Comparison of ENCODE assay signal across 9 cellular contexts in the genomic region with DNA sequence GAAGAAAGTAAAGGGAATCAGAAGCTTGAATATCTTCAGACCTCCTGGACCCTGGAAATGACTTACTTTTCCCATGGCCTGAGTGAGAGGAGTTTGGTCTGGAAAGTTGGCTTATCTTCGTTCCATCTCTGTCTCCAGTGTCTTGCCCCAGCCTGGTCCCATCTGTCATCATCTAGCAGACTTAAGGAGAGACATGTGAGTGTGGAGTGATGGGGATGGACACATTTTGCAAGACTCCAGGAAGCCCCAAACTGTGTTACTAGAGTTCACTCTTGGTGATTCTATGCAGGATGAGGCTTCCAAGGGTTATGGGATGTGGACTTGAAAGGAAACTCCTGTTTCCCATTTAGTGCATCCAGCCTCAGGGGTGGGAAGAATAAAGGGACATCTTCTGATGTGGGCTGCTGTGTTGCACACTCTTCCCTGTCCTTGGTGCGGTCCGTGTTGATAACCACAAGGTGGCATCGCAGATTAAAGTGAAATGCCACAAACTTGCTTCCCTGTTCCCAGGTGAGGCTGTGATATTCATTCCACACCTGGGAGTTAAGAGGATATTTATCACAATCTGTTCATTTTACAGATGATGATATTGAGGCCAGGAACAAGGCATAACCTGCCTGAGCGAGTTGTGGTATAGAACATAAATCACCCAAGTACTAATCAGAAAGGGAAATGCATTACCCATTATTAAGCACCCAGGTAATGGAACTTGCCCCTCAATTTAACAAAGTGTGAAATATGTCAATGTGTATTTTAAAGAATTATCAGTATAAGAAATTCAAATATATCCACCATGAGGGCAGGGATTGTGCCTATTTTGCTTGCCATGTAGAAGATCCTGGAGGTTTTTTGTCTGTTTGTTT.
DNase-seq lines count a peak whose midpoint lies in the region; ATAC-seq, FAIRE-seq and TF ChIP-seq lines count a peak whose summit lies in the region.
"Had no signal": no experiment of that assay in that cellular context is flagged by ENCODE, and none has a peak within 500 bp of the region (broad histone marks: within the 10 kb centered on the region; RNA-seq: fewer than 3 reads in every experiment).

No MANE protein-coding gene starts in this region.

- no peak for TF ChIP-seq EP300 in H1 (IDR thresholded peaks at IDR 0.05; ENCODE audit: borderline replicate concordance in 1 of 2, low read depth in 2 of 2, low read length in 2 of 2)

- H2BK12ac ChIP-seq in H1 (ENCODE audit: low read depth, low read length), result no peak overlapping the region; the same call in 1 of the 2 replicates

- no peak overlapping the region for H3K27ac Mint-ChIP-seq in nephron

- no peak overlapping the region for H3K4ac ChIP-seq in H1 (replicated peaks; ENCODE audit: insufficient read length, low read depth, low read length)

- CTCF ChIA-PET in H1 (lab: Charles Lee; ENCODE audit: partially characterized antibody), result interaction anchor here (0.7 to 2.9 kb wide), 34 partner anchors 8 to 774 kb away, joined by 3 to 17 read pairs (median 4); no protein-coding TSS in a partner anchor

- no peaks in the 10 kb centered on the region for H3K79me1 ChIP-seq in H1 (ENCODE audit: low read depth, low read length)

- H2BK20ac ChIP-seq in H1 (ENCODE audit: low read length), result no peak overlapping the region

- H3K27ac ChIP-seq in H1 (ENCODE audit: low read depth, low read length), result no peak overlapping the region
- H3K27ac ChIP-seq: BLaER1 had no signal

- H2BK5ac ChIP-seq in H1 (ENCODE audit: low read depth, low read length), result no peak overlapping the region

- H3K56ac ChIP-seq in H1 (replicated peaks; ENCODE audit: insufficient read length, low read depth, low read length), result no peak overlapping the region

- no peak for TF ChIP-seq POLR2A in H1 (IDR thresholded peaks at IDR 0.05; ENCODE audit: control extremely low read depth in 1 of 2, low read depth in 2 of 2, low read length in 2 of 2)

- no peaks in the 10 kb centered on the region for H3K9me3 Mint-ChIP-seq in nephron

- no peaks in the 10 kb centered on the region for H3K27me3 Mint-ChIP-seq in nephron (ENCODE audit: low read depth)

- no peaks in the 10 kb centered on the region for H3K36me3 Mint-ChIP-seq in nephron (ENCODE audit: low read depth)

- H3K4me1 ChIP-seq in H1 (replicated peaks in 1 of 4; ENCODE audit: control insufficient read depth in 3 of 4, insufficient read depth in 4 of 4, low read length in 3 of 4), result no peaks in the 10 kb centered on the region
- H3K4me1 ChIP-seq: BLaER1 had no signal

- H3K14ac ChIP-seq in H1 (ENCODE audit: insufficient read length), result no peak overlapping the region

- WGBS in H1 (ENCODE audit: extremely low coverage in 1 of 2, insufficient coverage in 1 of 2, insufficient read length in 1 of 2, insufficient replicate concordance in 2 of 2, low coverage in 1 of 2, low lambda C conversion rate in 2 of 2, missing lambda C conversion rate in 1 of 2), 2 experiments, result 38% methylated on average over 5 of the region's 5 CpGs; no CpG with 5 or more reads in 1 of the 2 experiments

- H3K18ac ChIP-seq in H1 (ENCODE audit: extremely low read depth, low read length), result no peak overlapping the region

- no peaks in the 10 kb centered on the region for H3K9me3 ChIP-seq in H1 (ENCODE audit: insufficient read depth in 2 of 2, low read depth in 1 of 2, low read length in 1 of 2)
- H3K9me3 ChIP-seq: BLaER1 had no signal

- ATAC-seq in HG02623 (IDR thresholded peaks at IDR 0.05; ENCODE audit: unreplicated experiment), result no peak
- ATAC-seq in HG02763 (IDR thresholded peaks at IDR 0.05; ENCODE audit: unreplicated experiment), result no peak
- ATAC-seq in HG02798 (IDR thresholded peaks at IDR 0.05; ENCODE audit: poor library complexity, unreplicated experiment), result no peak

- DNase-seq in NCI-H1092 treated with DMSO at 0.1 percent for 48 hours (lab: John Stamatoyannopoulos, UW) (peak; percentile 1), NCI-H1092 (lab: John Stamatoyannopoulos, UW) (no peak), NCI-H345 (lab: John Stamatoyannopoulos, UW) (peak; percentile 51), H1 (ENCODE audit: low read depth in 1 of 2, low spot score in 2 of 2) (no peak)

- peak; percentile 86 to 91 for TF ChIP-seq RAD21 in H1 (IDR thresholded peaks at IDR 0.05 in 1 of 2, conservative IDR thresholded peaks at IDR 0.05 in 1 of 2; ENCODE audit: low read depth in 2 of 2, low read length in 2 of 2)

- no peaks in the 10 kb centered on the region for H3K23me2 ChIP-seq in H1 (ENCODE audit: low read depth, low read length)

- no peaks in the 10 kb centered on the region for H3K79me2 ChIP-seq in H1 (ENCODE audit: control insufficient read depth in 1 of 2, insufficient read depth in 2 of 2, low read length in 2 of 2)

- H4K91ac ChIP-seq in H1 (replicated peaks; ENCODE audit: insufficient read length, low read length), result no peak overlapping the region

- no peaks in the 10 kb centered on the region for H4K20me1 ChIP-seq in H1 (replicated peaks in 1 of 2; ENCODE audit: control insufficient read depth in 1 of 2, insufficient read depth in 2 of 2, low read length in 2 of 2)
- H4K20me1 ChIP-seq: BLaER1 had no signal

- H2BK15ac ChIP-seq in H1 (ENCODE audit: low read length), result no peak overlapping the region

- no peaks in the 10 kb centered on the region for H3K36me3 ChIP-seq in H1 (ENCODE audit: control insufficient read depth in 2 of 4, insufficient read depth in 4 of 4, low read length in 3 of 4)
- H3K36me3 ChIP-seq: BLaER1 had no signal

- peak; percentile 73 to 82 (median 77) for TF ChIP-seq CTCF in H1 (IDR thresholded peaks at IDR 0.05; ENCODE audit: control extremely low read depth in 1 of 3, insufficient read depth in 1 of 3, low read depth in 1 of 3, low read length in 3 of 3)
- TF ChIP-seq CTCF in nephron (IDR thresholded peaks at IDR 0.05; ENCODE audit: unreplicated experiment in 3 of 3), result peak; percentile 49 to 65 (median 52)

- H3K9ac ChIP-seq in H1 (replicated peaks in 1 of 4; ENCODE audit: extremely low read depth in 1 of 4, low read depth in 3 of 4, low read length in 3 of 4), result no peak overlapping the region
- H3K9ac ChIP-seq: BLaER1 had no signal

- no peaks in the 10 kb centered on the region for H3K27me3 ChIP-seq in H1 (replicated peaks in 1 of 4; ENCODE audit: control insufficient read depth in 3 of 4, extremely low read depth in 1 of 4, insufficient read depth in 3 of 4, low read length in 3 of 4)
- H3K27me3 ChIP-seq: BLaER1 had no signal

- H3K4me2 ChIP-seq in H1 (ENCODE audit: insufficient read depth in 1 of 2, low read depth in 2 of 2, low read length in 2 of 2), result no peak overlapping the region
- H3K4me2 ChIP-seq: BLaER1 had no signal

- H2AFZ ChIP-seq in H1 (ENCODE audit: low read length), result no peak overlapping the region

- no peak overlapping the region for H2BK120ac ChIP-seq in H1 (replicated peaks; ENCODE audit: low read depth, low read length)

- no peak overlapping the region for H2AK5ac ChIP-seq in H1 (ENCODE audit: low read depth, low read length)

- H4K8ac ChIP-seq in H1 (ENCODE audit: extremely low read depth, insufficient read depth, low read length), result no peak overlapping the region

- H3K23ac ChIP-seq in H1 (ENCODE audit: insufficient read length), result no peak overlapping the region

- H3K4me3 ChIP-seq in H1 (ENCODE audit: extremely low read depth in 1 of 4, insufficient read depth in 2 of 4, low read depth in 3 of 4, low read length in 4 of 4), result no peak overlapping the region
- H3K4me3 ChIP-seq: BLaER1 had no signal

- FAIRE-seq in H1 (lab: Jason Lieb, UNC), result peak; percentile 78

- H3K4me1 Mint-ChIP-seq in nephron, result no peaks in the 10 kb centered on the region

- H3K4me3 Mint-ChIP-seq in nephron, result no peak overlapping the region

- POLR2A ChIA-PET in H1 (lab: Charles Lee; ENCODE audit: partially characterized antibody), result no interaction called here

- no peak overlapping the region for H4K5ac ChIP-seq in H1 (ENCODE audit: insufficient read length, low read depth, low read length)

TF ChIP-seq in H1, 55 proteins besides CTCF, POLR2A, EP300 and RAD21 (continues in another document):
- no peak for TF ChIP-seq HDAC2 (IDR thresholded peaks at IDR 0.05; ENCODE audit: borderline replicate concordance in 1 of 2, low read depth in 2 of 2, low read length in 2 of 2)
- TF ChIP-seq USF2 (IDR thresholded peaks at IDR 0.05; ENCODE audit: low read length), result no peak
- no peak for TF ChIP-seq KDM4A (IDR thresholded peaks at IDR 0.05; ENCODE audit: low read depth, low read length, severe bottlenecking)
- no peak for TF ChIP-seq BACH1 (IDR thresholded peaks at IDR 0.05; ENCODE audit: low read length)
- TF ChIP-seq TAF7 (optimal IDR thresholded peaks at IDR 0.05; ENCODE audit: borderline replicate concordance, low read depth, low read length), result no peak

Comparison
In these comparisons a context has a peak if more than half of its experiments do, and no peak if none do; other contexts are left out.
1. DNase-seq: peak in NCI-H1092 treated with DMSO at 0.1 percent for 48 hours (single experiment) and NCI-H345 (single experiment); none in NCI-H1092 (single experiment) and H1 (0 of 2).